ENCODE assay signal across 19 cellular contexts in the genomic region with DNA sequence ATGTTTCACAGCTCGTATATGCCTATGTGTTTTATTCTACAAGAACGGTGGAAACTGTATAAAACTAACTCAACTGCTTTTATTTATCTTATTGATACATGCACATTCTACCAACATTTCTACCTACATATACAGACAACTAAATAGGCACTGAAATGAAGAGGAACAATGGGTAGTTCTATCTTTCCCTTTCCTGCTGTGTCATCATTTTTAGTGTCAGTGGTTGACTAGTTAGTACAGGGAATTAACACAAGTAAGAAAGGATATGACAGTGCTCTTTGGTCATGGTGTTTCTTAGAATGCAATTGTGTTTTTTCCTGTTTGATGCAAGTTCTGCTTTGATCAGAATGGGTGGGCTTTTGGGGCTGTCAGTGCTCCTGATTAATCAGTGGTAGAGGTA.
A peak's percentile ranks its signal among the peaks of the same experiment; 100 is the strongest.
DNase-seq lines count a peak whose midpoint lies in the region; ATAC-seq, FAIRE-seq and TF ChIP-seq lines count a peak whose summit lies in the region.
"Had no signal": no experiment of that assay in that cellular context is flagged by ENCODE, and none has a peak within 500 bp of the region (broad histone marks: within the 10 kb centered on the region; RNA-seq: fewer than 3 reads in every experiment).

No MANE protein-coding gene starts in this region.

- H3K9me1 ChIP-seq in keratinocyte (ENCODE audit: control insufficient read depth, extremely low read depth, insufficient read depth, low read length): no peaks in the 10 kb centered on the region

- H3K4me2 ChIP-seq in HepG2 (ENCODE audit: low read depth, low read length) (no peak overlapping the region), GM12878 (ENCODE audit: control insufficient read depth, insufficient read depth) (no peak overlapping the region), keratinocyte (ENCODE audit: control insufficient read depth, extremely low read depth, insufficient read depth, low read depth, low read length) (no peak overlapping the region)

- H3K4me3 ChIP-seq in HepG2 (replicated peaks in 1 of 3; ENCODE audit: insufficient read depth in 1 of 3, low read depth in 2 of 3, low read length in 3 of 3): no peak overlapping the region
- no peak overlapping the region for H3K4me3 ChIP-seq in right lobe of liver
- no peak overlapping the region for H3K4me3 ChIP-seq in GM12878
- no peak overlapping the region for H3K4me3 ChIP-seq in keratinocyte (ENCODE audit: control insufficient read depth in 2 of 3, extremely low read depth in 1 of 3, insufficient read depth in 2 of 3, low read depth in 1 of 3, low read length in 3 of 3)
- no peak overlapping the region for H3K4me3 ChIP-seq in upper lobe of left lung
- H3K4me3 ChIP-seq: BLaER1 treated with 17β-estradiol and CSF1 and Interleukin-3, amounts not matched to agents 10 nM and 100 nM had no signal

- no peak for TF ChIP-seq POLR2A in HepG2 (IDR thresholded peaks at IDR 0.05; ENCODE audit: insufficient read depth in 1 of 2, low read depth in 2 of 2, low read length in 2 of 2)
- TF ChIP-seq POLR2A in right lobe of liver (IDR thresholded peaks at IDR 0.05): no peak
- TF ChIP-seq POLR2A in GM12878 (IDR thresholded peaks at IDR 0.05; ENCODE audit: low read depth, low read length): no peak
- no peak for TF ChIP-seq POLR2A in upper lobe of left lung (IDR thresholded peaks at IDR 0.05)

- TF ChIP-seq RAD21 in HepG2 (CRISPR knock-in tag; IDR thresholded peaks at IDR 0.05) (no peak), GM12878 (IDR thresholded peaks at IDR 0.05; ENCODE audit: insufficient read depth, low read depth, low read length) (no peak)

- RAD21 ChIA-PET in GM12878 (lab: Charles Lee; ENCODE audit: unreplicated experiment): no interaction called here

- DNase-seq in HepG2 (ENCODE audit: low spot score) (no peak), right lobe of liver (no peak), MV-4-11 (lab: John Stamatoyannopoulos, UW) (peak; percentile 41), GM12878 (ENCODE audit: low read depth, low spot score) (no peak), keratinocyte (ENCODE audit: low read depth, low spot score) (no peak), kidney glomerular epithelial cell (lab: John Stamatoyannopoulos, UW) (no peak), GM10248 (ENCODE audit: extremely low spot score) (no peak), upper lobe of left lung (no peak)
- DNase-seq: 8988T; Calu3; CD8-positive, alpha-beta T cell; DMS79 treated with DMSO at 0.1 percent for 48 hours; HFFc6; KG1 had no signal

- H4K20me1 ChIP-seq in HepG2 (ENCODE audit: insufficient read depth, low read length): no peaks in the 10 kb centered on the region
- no peaks in the 10 kb centered on the region for H4K20me1 ChIP-seq in GM12878 (ENCODE audit: control insufficient read depth, insufficient read depth)
- H4K20me1 ChIP-seq in keratinocyte (ENCODE audit: control insufficient read depth, extremely low read depth, insufficient read depth, low read length): no peaks in the 10 kb centered on the region
- H4K20me1 ChIP-seq: BLaER1 treated with 17β-estradiol and CSF1 and Interleukin-3, amounts not matched to agents 10 nM and 100 nM had no signal

- H3K4me1 ChIP-seq in HepG2 (ENCODE audit: insufficient read depth, low read length) (no peaks in the 10 kb centered on the region), right lobe of liver (no peaks in the 10 kb centered on the region), GM12878 (ENCODE audit: control insufficient read depth, insufficient read depth, low read length) (no peaks in the 10 kb centered on the region), keratinocyte (ENCODE audit: control insufficient read depth, extremely low read depth, insufficient read depth, low read length) (no peaks in the 10 kb centered on the region), upper lobe of left lung (no peaks in the 10 kb centered on the region)

- TF ChIP-seq CTCF in HepG2 (CRISPR knock-in tag; IDR thresholded peaks at IDR 0.05): no peak
- TF ChIP-seq CTCF in right lobe of liver (IDR thresholded peaks at IDR 0.05): no peak
- no peak for TF ChIP-seq CTCF in GM12878 (IDR thresholded peaks at IDR 0.05 in 2 of 3, conservative IDR thresholded peaks at IDR 0.05 in 1 of 3; ENCODE audit: control insufficient read depth in 2 of 3, extremely low read depth in 1 of 3, insufficient read depth in 1 of 3, low read depth in 3 of 3, low read length in 3 of 3)
- TF ChIP-seq CTCF in keratinocyte (optimal IDR thresholded peaks at IDR 0.05 in 1 of 3, IDR thresholded peaks at IDR 0.05 in 1 of 3, conservative IDR thresholded peaks at IDR 0.05 in 1 of 3; ENCODE audit: extremely low read depth in 1 of 3, insufficient read depth in 2 of 3, low read length in 3 of 3): no peak
- TF ChIP-seq CTCF in GM10248 (IDR thresholded peaks at IDR 0.05; ENCODE audit: control extremely low read depth, extremely low read depth, low read depth, missing control alignments): no peak
- no peak for TF ChIP-seq CTCF in upper lobe of left lung (IDR thresholded peaks at IDR 0.05)

- CTCF ChIA-PET in HepG2 (lab: Yijun Ruan, JAX; ENCODE audit: low intra/inter-chr PET ratio, low total read pairs) (no interaction called here), GM12878 (lab: Yijun Ruan, JAX) (interaction anchor here (0.6 to 1.3 kb wide), 2 partner anchors 11 to 229 kb away, joined by 3 read pairs; no protein-coding TSS in a partner anchor), GM10248 (lab: Yijun Ruan, JAX) (interaction anchor here (1.2 kb wide), 1 partner anchor 39 kb away, joined by 3 read pairs; no protein-coding TSS in a partner anchor)

- intact Hi-C loops in HepG2 (cut with micrococcal nuclease; ENCODE audit: unreplicated experiment) (no loop called here), right lobe of liver (cut with DNase I) (no loop called here), GM12878 (cut with micrococcal nuclease; ENCODE audit: unreplicated experiment) (no loop called here)

- H3K79me2 ChIP-seq in HepG2 (ENCODE audit: insufficient read depth, low read length) (no peaks in the 10 kb centered on the region), GM12878 (ENCODE audit: control insufficient read depth, insufficient read depth, low read length) (no peaks in the 10 kb centered on the region), keratinocyte (ENCODE audit: control insufficient read depth, insufficient read depth, low read length) (no peaks in the 10 kb centered on the region)

- POLR2A ChIA-PET in HepG2 (lab: Yijun Ruan, JAX): no interaction called here
- POLR2A ChIA-PET in GM12878 (lab: Charles Lee): no interaction called here
- POLR2A ChIA-PET in GM10248 (lab: Yijun Ruan, JAX): no interaction called here

- FAIRE-seq in HepG2 (lab: Jason Lieb, UNC): no peak
- FAIRE-seq in GM12878 (lab: Jason Lieb, UNC): peak; percentile 69
- FAIRE-seq in keratinocyte (lab: Jason Lieb, UNC): no peak
- FAIRE-seq: GM12892, H54 had no signal

- no peak for ATAC-seq in HepG2
- ATAC-seq in right lobe of liver: no peak
- ATAC-seq in GM12878: no peak
- ATAC-seq in upper lobe of left lung (ENCODE audit: low FRiP score in 2 of 2): no peak
- ATAC-seq: CD8-positive, alpha-beta T cell; HCT116 had no signal

- 0% methylated on average over 2 of the region's 2 CpGs for WGBS in HepG2 (ENCODE audit: low lambda C conversion rate)
- 33% methylated on average over 2 of the region's 2 CpGs for WGBS in right lobe of liver (ENCODE audit: insufficient coverage, low coverage, low lambda C conversion rate, missing lambda C conversion rate)
- WGBS in GM12878 (ENCODE audit: insufficient coverage, insufficient replicate concordance, low lambda C conversion rate, missing lambda C conversion rate): 17% methylated on average over 2 of the region's 2 CpGs
- WGBS in upper lobe of left lung, 2 donors: 42 to 44% methylated on average over 2 of the region's 2 CpGs

- H3K36me3 ChIP-seq in HepG2 (replicated peaks in 1 of 2; ENCODE audit: control insufficient read depth in 1 of 2, insufficient read depth in 2 of 2, low read length in 2 of 2) (no peaks in the 10 kb centered on the region), right lobe of liver (no peaks in the 10 kb centered on the region), GM12878 (ENCODE audit: control insufficient read depth in 2 of 2, insufficient read depth in 2 of 2, low read length in 1 of 2) (no peaks in the 10 kb centered on the region), keratinocyte (ENCODE audit: control insufficient read depth in 2 of 2, extremely low read depth in 1 of 2, insufficient read depth in 2 of 2, low read length in 2 of 2) (no peaks in the 10 kb centered on the region), upper lobe of left lung (no peaks in the 10 kb centered on the region)
- H3K36me3 ChIP-seq: BLaER1 treated with 17β-estradiol and CSF1 and Interleukin-3, amounts not matched to agents 10 nM and 100 nM had no signal

- TF ChIP-seq EP300 in HepG2 (IDR thresholded peaks at IDR 0.05; ENCODE audit: low read depth in 2 of 2, low read length in 2 of 2) (no peak), HepG2 (CRISPR knock-in tag; IDR thresholded peaks at IDR 0.05; ENCODE audit: borderline replicate concordance) (no peak), GM12878 (IDR thresholded peaks at IDR 0.05; ENCODE audit: borderline replicate concordance in 1 of 2, control insufficient read depth in 1 of 2, low read depth in 2 of 2, low read length in 2 of 2) (no peak), upper lobe of left lung (IDR thresholded peaks at IDR 0.05) (no peak)

- H2AFZ ChIP-seq in HepG2 (ENCODE audit: low read length) (no peak overlapping the region), GM12878 (ENCODE audit: control insufficient read depth, low read depth, low read length) (no peak overlapping the region), keratinocyte (ENCODE audit: control insufficient read depth, low read length) (peak overlapping the region; percentile 12)

- H3K9ac ChIP-seq in HepG2 (ENCODE audit: insufficient read depth, low read depth, low read length) (no peak overlapping the region), GM12878 (ENCODE audit: control insufficient read depth, insufficient read depth, low read length) (no peak overlapping the region), keratinocyte (ENCODE audit: control insufficient read depth, extremely low read depth, insufficient read depth, low read length) (no peak overlapping the region)

- H3K9me3 ChIP-seq in HepG2 (ENCODE audit: low read length) (no peaks in the 10 kb centered on the region), right lobe of liver (no peaks in the 10 kb centered on the region), GM12878 (replicated peaks; ENCODE audit: control insufficient read depth, insufficient read depth, low read length) (no peaks in the 10 kb centered on the region), keratinocyte (ENCODE audit: control insufficient read depth, low read depth, low read length) (no peaks in the 10 kb centered on the region), upper lobe of left lung (no peaks in the 10 kb centered on the region)
- H3K9me3 ChIP-seq: BLaER1 treated with 17β-estradiol and CSF1 and Interleukin-3, amounts not matched to agents 10 nM and 100 nM had no signal

- in situ Hi-C loops in HepG2 (cut with HindIII; ENCODE audit: extremely low pct_ligation_motif_present, low pct_unique_long_range_greater_than_20kb) (no loop called here), GM12878 (cut with MboI) (no loop called here)

- BruUV-seq in HepG2 (replicated peaks; lab: Mats Ljungman, UMichigan): no TSS peak
- no TSS peak for BruUV-seq in GM12878 (replicated peaks; lab: Mats Ljungman, UMichigan)

- no peaks in the 10 kb centered on the region for H3K27me3 ChIP-seq in HepG2 (ENCODE audit: control insufficient read depth in 1 of 2, insufficient read depth in 2 of 2, low read length in 2 of 2)
- no peaks in the 10 kb centered on the region for H3K27me3 ChIP-seq in right lobe of liver
- no peaks in the 10 kb centered on the region for H3K27me3 ChIP-seq in GM12878 (replicated peaks in 1 of 2; ENCODE audit: control insufficient read depth in 2 of 2, insufficient read depth in 2 of 2, low read length in 1 of 2)
- no peaks in the 10 kb centered on the region for H3K27me3 ChIP-seq in keratinocyte (ENCODE audit: control insufficient read depth, extremely low read depth, insufficient read depth, low read length)
- H3K27me3 ChIP-seq in upper lobe of left lung: no peaks in the 10 kb centered on the region
- H3K27me3 ChIP-seq: BLaER1 treated with 17β-estradiol and CSF1 and Interleukin-3, amounts not matched to agents 10 nM and 100 nM had no signal

- dilution Hi-C loops in keratinocyte (cut with MboI; ENCODE audit: extremely low pct_ligation_motif_present, low sequenced_read_pairs): no loop called here

- H3K27ac ChIP-seq in HepG2 (ENCODE audit: extremely low read length, insufficient read depth, low read length) (no peak overlapping the region), right lobe of liver (no peak overlapping the region), GM12878 (ENCODE audit: control insufficient read depth, insufficient read depth) (no peak overlapping the region), keratinocyte (ENCODE audit: control insufficient read depth, insufficient read depth, low read length) (no peak overlapping the region), upper lobe of left lung (no peak overlapping the region)
- H3K27ac ChIP-seq: HL-60 had no signal

- SMC1A ChIA-PET in GM12878 (lab: Charles Lee; ENCODE audit: uncharacterized antibody, unreplicated experiment): interaction anchor here (1.5 kb wide), 1 partner anchor 10 kb away, joined by 4 read pairs; no protein-coding TSS in a partner anchor
